10 cellular contexts compared by ENCODE assay signal in genomic region chr1:12052008-12052573, GRCh38. TPM values are rescaled to one million over a fixed set of nuclear protein-coding genes. Genes with fewer than 3 reads are reported as not detected.
A peak's percentile ranks its signal among the peaks of the same experiment; 100 is the strongest.
DNase-seq lines count a peak whose midpoint lies in the region; FAIRE-seq and TF ChIP-seq lines count a peak whose summit lies in the region.
"Had no signal": no experiment of that assay in that cellular context is flagged by ENCODE, and none has a peak within 500 bp of the region (broad histone marks: within the 10 kb centered on the region; RNA-seq: fewer than 3 reads in every experiment).

No MANE protein-coding gene starts in this region.

- H3K27ac ChIP-seq in MM.1S (ENCODE audit: low read length) (peak overlapping the region; percentile 91), keratinocyte (ENCODE audit: control insufficient read depth, insufficient read depth, low read length) (peak overlapping the region; percentile 20)

- H3K4me3 ChIP-seq in HFF-Myc (replicated peaks; ENCODE audit: low read depth, low read length) = no peak overlapping the region
- H3K4me3 ChIP-seq in MM.1S (ENCODE audit: low read length) = peak overlapping the region; percentile 30; the same call in 1 of the 2 replicates
- H3K4me3 ChIP-seq in keratinocyte (ENCODE audit: control insufficient read depth in 2 of 3, extremely low read depth in 1 of 3, insufficient read depth in 2 of 3, low read depth in 1 of 3, low read length in 3 of 3) = no peak overlapping the region
- H3K4me3 ChIP-seq: tibial nerve had no signal

- peak overlapping the region; percentile 80 for H3K4me2 ChIP-seq in MM.1S (ENCODE audit: low read depth, low read length)
- peak overlapping the region; percentile 39 for H3K4me2 ChIP-seq in keratinocyte (ENCODE audit: control insufficient read depth, extremely low read depth, insufficient read depth, low read depth, low read length)

- H3K9me3 ChIP-seq in MM.1S (replicated peaks; ENCODE audit: insufficient read depth, low read length) (no peaks in the 10 kb centered on the region), keratinocyte (ENCODE audit: control insufficient read depth, low read depth, low read length) (no peaks in the 10 kb centered on the region)
- H3K9me3 ChIP-seq: tibial nerve had no signal

- no peaks in the 10 kb centered on the region for H3K27me3 ChIP-seq in MM.1S (replicated peaks; ENCODE audit: insufficient read depth, low read length)
- no peaks in the 10 kb centered on the region for H3K27me3 ChIP-seq in keratinocyte (ENCODE audit: control insufficient read depth, extremely low read depth, insufficient read depth, low read length)
- H3K27me3 ChIP-seq: tibial nerve had no signal

- H3K79me2 ChIP-seq in MM.1S (ENCODE audit: low read length) (no peaks in the 10 kb centered on the region), keratinocyte (ENCODE audit: control insufficient read depth, insufficient read depth, low read length) (no peaks in the 10 kb centered on the region)

- H3K9me2 ChIP-seq in MM.1S (replicated peaks; ENCODE audit: insufficient read depth, low read length) = no peaks in the 10 kb centered on the region

- H2AFZ ChIP-seq in MM.1S (ENCODE audit: low read length) (peak overlapping the region; percentile 69), keratinocyte (ENCODE audit: control insufficient read depth, low read length) (peak overlapping the region; percentile 66)

- H3K9me1 ChIP-seq in keratinocyte (ENCODE audit: control insufficient read depth, extremely low read depth, insufficient read depth, low read length) = peaks cover 3% of the 10 kb centered on the region

- dilution Hi-C loops in keratinocyte (cut with MboI; ENCODE audit: extremely low pct_ligation_motif_present, low sequenced_read_pairs) = no loop called here

- TF ChIP-seq CTCF in HFF-Myc (IDR thresholded peaks at IDR 0.05; ENCODE audit: low read depth, low read length, missing control alignments) (no peak), MM.1S (IDR thresholded peaks at IDR 0.05; ENCODE audit: low read length) (no peak), keratinocyte (optimal IDR thresholded peaks at IDR 0.05 in 1 of 3, IDR thresholded peaks at IDR 0.05 in 1 of 3, conservative IDR thresholded peaks at IDR 0.05 in 1 of 3; ENCODE audit: extremely low read depth in 1 of 3, insufficient read depth in 2 of 3, low read length in 3 of 3) (no peak)

- H3K9ac ChIP-seq in MM.1S (ENCODE audit: low read length) (peak overlapping the region; percentile 73), keratinocyte (ENCODE audit: control insufficient read depth, extremely low read depth, insufficient read depth, low read length) (peak overlapping the region; percentile 18)

- FAIRE-seq in keratinocyte (lab: Jason Lieb, UNC) = peak; percentile 91
- FAIRE-seq: endometrium had no signal

- peak; percentile 24 for DNase-seq in stimulated activated naive CD4-positive, alpha-beta T cell treated with Interleukin-2 at 50 U/mL for 16 hours (lab: John Stamatoyannopoulos, UW)
- DNase-seq in stimulated activated naive CD4-positive, alpha-beta T cell (lab: John Stamatoyannopoulos, UW) = no peak
- DNase-seq in HFF-Myc (ENCODE audit: extremely low read depth, low read depth) = peak; percentile 66
- DNase-seq in MM.1S = peak; percentile 94
- peak; percentile 66 for DNase-seq in amniotic stem cell (lab: John Stamatoyannopoulos, UW)
- DNase-seq in keratinocyte (ENCODE audit: low read depth, low spot score) = peak; percentile 35
- DNase-seq in superior temporal gyrus (ENCODE audit: extremely low spot score) = peak; percentile 13
- DNase-seq in KBM-7 = no peak

- H3F3A ChIP-seq in MM.1S (ENCODE audit: insufficient read depth, low read length) = peaks cover 31% of the 10 kb centered on the region

- H3K36me3 ChIP-seq in MM.1S (replicated peaks; ENCODE audit: insufficient read depth, low read length) (no peaks in the 10 kb centered on the region), keratinocyte (ENCODE audit: control insufficient read depth in 2 of 2, extremely low read depth in 1 of 2, insufficient read depth in 2 of 2, low read length in 2 of 2) (no peaks in the 10 kb centered on the region)
- H3K36me3 ChIP-seq: tibial nerve had no signal

- H3K4me1 ChIP-seq in MM.1S (ENCODE audit: low read length) (peaks cover 39% of the 10 kb centered on the region), keratinocyte (ENCODE audit: control insufficient read depth, extremely low read depth, insufficient read depth, low read length) (peaks cover 20% of the 10 kb centered on the region)

- in situ Hi-C loops in KBM-7 (cut with MboI; ENCODE audit: low pct_unique_long_range_greater_than_20kb, low sequenced_read_pairs) = no loop called here

- no peaks in the 10 kb centered on the region for H4K20me1 ChIP-seq in MM.1S (ENCODE audit: insufficient read depth, low read length)
- H4K20me1 ChIP-seq in keratinocyte (ENCODE audit: control insufficient read depth, extremely low read depth, insufficient read depth, low read length) = no peaks in the 10 kb centered on the region

RNA-seq across cellular contexts. Expression of gene TNFRSF8, which starts 11.0 kb away (rescaled TPM):
- polyA plus RNA-seq in keratinocyte = 0.02 to 0.09 TPM (median 0.03 TPM) in 3 replicates
- not detected for polyA plus RNA-seq in keratinocyte (2011; ENCODE audit: low read depth)
- 0.01 and 0.04 TPM in 2 replicates for polyA plus RNA-seq in keratinocyte (2011; cell fraction: cytosol; rRNA removed)
- polyA plus RNA-seq in keratinocyte (2011; cell fraction: nucleus; rRNA removed) = 0.09 TPM in 2 replicates
- polyA plus RNA-seq in keratinocyte (2012; ENCODE audit: low replicate concordance) = not detected in 2 replicates
- 0.20 TPM in 1 of 3 replicates, not detected in the others for polyA minus RNA-seq in keratinocyte
- polyA minus RNA-seq in keratinocyte (2011; cell fraction: cytosol; rRNA and poly(A)+ RNA removed) = not detected
- not detected in 2 replicates for polyA minus RNA-seq in keratinocyte (2011; cell fraction: nucleus; rRNA and poly(A)+ RNA removed)

RNA-seq across cellular contexts. Expression of gene MIIP, which starts 32.8 kb away (rescaled TPM):
- 14.3 to 30.6 TPM (median 18.2 TPM) in 3 replicates for polyA plus RNA-seq in keratinocyte
- polyA plus RNA-seq in keratinocyte (2011; ENCODE audit: low read depth) = 7.8 TPM
- 12.1 and 26.0 TPM in 2 replicates for polyA plus RNA-seq in keratinocyte (2011; cell fraction: cytosol; rRNA removed)
- 62.3 and 86.3 TPM in 2 replicates for polyA plus RNA-seq in keratinocyte (2011; cell fraction: nucleus; rRNA removed)
- 24.6 and 25.7 TPM in 2 replicates for polyA plus RNA-seq in keratinocyte (2012; ENCODE audit: low replicate concordance)
- 9.2 to 23.0 TPM (median 13.7 TPM) in 3 replicates for polyA minus RNA-seq in keratinocyte
- polyA minus RNA-seq in keratinocyte (2011; cell fraction: cytosol; rRNA and poly(A)+ RNA removed) = 28.6 TPM
- polyA minus RNA-seq in keratinocyte (2011; cell fraction: nucleus; rRNA and poly(A)+ RNA removed) = 12.9 and 15.0 TPM in 2 replicates

Comparison
In these comparisons a context has a peak if more than half of its experiments do, and no peak if none do; other contexts are left out.
1. DNase-seq: peak in stimulated activated naive CD4-positive, alpha-beta T cell treated with Interleukin-2 at 50 U/mL for 16 hours (single experiment), HFF-Myc (single experiment), MM.1S (single experiment), amniotic stem cell (single experiment), keratinocyte (single experiment) and superior temporal gyrus (single experiment); none in stimulated activated naive CD4-positive, alpha-beta T cell (0 of 6) and KBM-7 (single experiment).